ENCODE assay signal across 10 cellular contexts in genomic region chr15:31272558-31273257, GRCh38. TPM values are rescaled to one million over a fixed set of nuclear protein-coding genes. Genes with fewer than 3 reads are reported as not detected.
DNase-seq lines count a peak whose midpoint lies in the region; ATAC-seq, FAIRE-seq and TF ChIP-seq lines count a peak whose summit lies in the region.
"Had no signal": no experiment of that assay in that cellular context is flagged by ENCODE, and none has a peak within 500 bp of the region (broad histone marks: within the 10 kb centered on the region; RNA-seq: fewer than 3 reads in every experiment).

No MANE protein-coding gene starts in this region.

- RAD21 ChIA-PET in GM12878 (lab: Charles Lee; ENCODE audit: unreplicated experiment): interaction anchor here (1.9 kb wide), 1 partner anchor 10 kb away, joined by 5 read pairs; no protein-coding TSS in a partner anchor

- CTCF ChIA-PET in GM12878 (lab: Yijun Ruan, JAX): interaction anchor here (1.4 kb wide), 1 partner anchor 216 kb away, joined by 4 read pairs; no protein-coding TSS in a partner anchor

- TF ChIP-seq CTCF in GM12878 (IDR thresholded peaks at IDR 0.05 in 2 of 3, conservative IDR thresholded peaks at IDR 0.05 in 1 of 3; ENCODE audit: control insufficient read depth in 2 of 3, extremely low read depth in 1 of 3, insufficient read depth in 1 of 3, low read depth in 3 of 3, low read length in 3 of 3) (no peak), vagina (IDR thresholded peaks at IDR 0.05) (no peak)

- no peak overlapping the region for H3K4me2 ChIP-seq in GM12878 (ENCODE audit: control insufficient read depth, insufficient read depth)
- H3K4me2 ChIP-seq in Karpas-422 (ENCODE audit: low read depth, low read length, poor library complexity, severe bottlenecking): no peak overlapping the region

- no peak for ATAC-seq in Right ventricle myocardium superior (ENCODE audit: poor library complexity)
- peak; percentile 27 for ATAC-seq in GM12878
- ATAC-seq in HG03457 (IDR thresholded peaks at IDR 0.05; ENCODE audit: unreplicated experiment): no peak

- H3K9me2 ChIP-seq in Karpas-422 (replicated peaks; ENCODE audit: insufficient read depth, low read length): no peaks in the 10 kb centered on the region

- H3K4me3 ChIP-seq in GM12878 (no peak overlapping the region), mucosa of rectum (ENCODE audit: low read length in 2 of 2) (no peak overlapping the region), vagina (no peak overlapping the region), Karpas-422 (ENCODE audit: low read length) (no peak overlapping the region)

- no peak for TF ChIP-seq RAD21 in GM12878 (IDR thresholded peaks at IDR 0.05; ENCODE audit: insufficient read depth, low read depth, low read length)

- H3K4me1 ChIP-seq in GM12878 (ENCODE audit: control insufficient read depth, insufficient read depth, low read length): peaks cover 7% of the 10 kb centered on the region
- peaks cover 44 to 59% of the 10 kb centered on the region in 2 donors for H3K4me1 ChIP-seq in mucosa of rectum (ENCODE audit: control insufficient read depth in 2 of 2, insufficient read depth in 2 of 2, low read length in 2 of 2)
- peaks cover 5% of the 10 kb centered on the region for H3K4me1 ChIP-seq in vagina
- peaks cover 19% of the 10 kb centered on the region for H3K4me1 ChIP-seq in Karpas-422 (ENCODE audit: low read length)

- H3K79me2 ChIP-seq in GM12878 (ENCODE audit: control insufficient read depth, insufficient read depth, low read length) (no peaks in the 10 kb centered on the region), Karpas-422 (ENCODE audit: low read length) (no peaks in the 10 kb centered on the region)

- H4K20me1 ChIP-seq in GM12878 (ENCODE audit: control insufficient read depth, insufficient read depth) (no peaks in the 10 kb centered on the region), Karpas-422 (ENCODE audit: insufficient read depth, low read depth, low read length) (no peaks in the 10 kb centered on the region)

- TF ChIP-seq EP300 in GM12878 (IDR thresholded peaks at IDR 0.05; ENCODE audit: borderline replicate concordance in 1 of 2, control insufficient read depth in 1 of 2, low read depth in 2 of 2, low read length in 2 of 2): no peak

- no peaks in the 10 kb centered on the region for H3K36me3 ChIP-seq in GM12878 (ENCODE audit: control insufficient read depth in 2 of 2, insufficient read depth in 2 of 2, low read length in 1 of 2)
- H3K36me3 ChIP-seq in mucosa of rectum (ENCODE audit: control insufficient read depth in 2 of 2, insufficient read depth in 2 of 2, low read length in 2 of 2): no peaks in the 10 kb centered on the region
- no peaks in the 10 kb centered on the region for H3K36me3 ChIP-seq in vagina
- no peaks in the 10 kb centered on the region for H3K36me3 ChIP-seq in Karpas-422 (ENCODE audit: insufficient read depth, low read length)

- BruUV-seq in GM12878 (replicated peaks; lab: Mats Ljungman, UMichigan): no TSS peak

- H3K9me3 ChIP-seq in GM12878 (replicated peaks; ENCODE audit: control insufficient read depth, insufficient read depth, low read length): no peaks in the 10 kb centered on the region
- H3K9me3 ChIP-seq in mucosa of rectum (ENCODE audit: control insufficient read depth in 2 of 2, low read length in 2 of 2): no peaks in the 10 kb centered on the region
- no peaks in the 10 kb centered on the region for H3K9me3 ChIP-seq in vagina
- H3K9me3 ChIP-seq in Karpas-422 (ENCODE audit: low read length): no peaks in the 10 kb centered on the region

- no peak for FAIRE-seq in GM12878 (lab: Jason Lieb, UNC)

- SMC1A ChIA-PET in GM12878 (lab: Charles Lee; ENCODE audit: uncharacterized antibody, unreplicated experiment): interaction anchor here (5.0 kb wide), 1 partner anchor 51 kb away, joined by 19 read pairs; no protein-coding TSS in a partner anchor

- intact Hi-C loops in cardiac septum (cut with DNase I): no loop called here
- intact Hi-C loops in Right ventricle myocardium superior (cut with DNase I): no loop called here
- intact Hi-C loops in GM12878 (cut with micrococcal nuclease; ENCODE audit: unreplicated experiment): no loop called here
- intact Hi-C loops in vagina (cut with DNase I): no loop called here

- in situ Hi-C loops in GM12878 (cut with MboI): no loop called here

- DNase-seq in cardiac septum (ENCODE audit: low spot score): peak; percentile 63
- no peak for DNase-seq in Right ventricle myocardium superior
- no peak for DNase-seq in GM12878 (ENCODE audit: low read depth, low spot score)
- peak; percentile 82 to 84 for DNase-seq in vagina (ENCODE audit: extremely low spot score in 2 of 2)
- DNase-seq in NCI-H2227 (lab: John Stamatoyannopoulos, UW; ENCODE audit: unreplicated experiment): no peak
- no peak for DNase-seq in Karpas-422
- DNase-seq: CD4-positive, alpha-beta T cell; cortex of kidney had no signal

- TF ChIP-seq POLR2A in GM12878 (IDR thresholded peaks at IDR 0.05; ENCODE audit: low read depth, low read length) (no peak), vagina (IDR thresholded peaks at IDR 0.05) (no peak)

- POLR2A ChIA-PET in GM12878 (lab: Charles Lee): interaction anchor here (0.6 kb wide), 1 partner anchor 9 kb away, joined by 3 read pairs; no protein-coding TSS in a partner anchor

- H3K27me3 ChIP-seq in GM12878 (replicated peaks in 1 of 2; ENCODE audit: control insufficient read depth in 2 of 2, insufficient read depth in 2 of 2, low read length in 1 of 2): no peaks in the 10 kb centered on the region
- H3K27me3 ChIP-seq in mucosa of rectum (ENCODE audit: control insufficient read depth in 2 of 2, insufficient read depth in 2 of 2, low read length in 2 of 2): no peaks in the 10 kb centered on the region
- no peaks in the 10 kb centered on the region for H3K27me3 ChIP-seq in vagina
- H3K27me3 ChIP-seq in Karpas-422 (ENCODE audit: low read length): no peaks in the 10 kb centered on the region

- 57% methylated on average over 14 of the region's 14 CpGs for whole genome bisulfite sequencing in GM12878 (ENCODE audit: insufficient coverage, insufficient replicate concordance, low lambda C conversion rate, missing lambda C conversion rate)

- H3K27ac ChIP-seq in GM12878 (ENCODE audit: control insufficient read depth, insufficient read depth): no peak overlapping the region
- peak overlapping the region; percentile 90 to 91 for H3K27ac ChIP-seq in mucosa of rectum (ENCODE audit: low read depth in 2 of 2, low read length in 2 of 2)
- H3K27ac ChIP-seq in vagina: no peak overlapping the region
- no peak overlapping the region for H3K27ac ChIP-seq in Karpas-422 (ENCODE audit: low read length)

- peak overlapping the region; percentile 62 for H2AFZ ChIP-seq in GM12878 (ENCODE audit: control insufficient read depth, low read depth, low read length)
- H2AFZ ChIP-seq in Karpas-422 (ENCODE audit: low read length): no peak overlapping the region

- H3K9ac ChIP-seq in GM12878 (ENCODE audit: control insufficient read depth, insufficient read depth, low read length): peak overlapping the region; percentile 22; the same call in 1 of the 2 replicates
- peak overlapping the region; percentile 47 to 54 for H3K9ac ChIP-seq in mucosa of rectum (ENCODE audit: low read depth in 1 of 2, low read length in 2 of 2)
- H3K9ac ChIP-seq in Karpas-422 (ENCODE audit: low read length): no peak overlapping the region

TF ChIP-seq in GM12878, 131 proteins besides CTCF, POLR2A, EP300 and RAD21 (continues in another document):
- no peak for TF ChIP-seq BACH1 (IDR thresholded peaks at IDR 0.05; ENCODE audit: borderline replicate concordance)
- TF ChIP-seq CHD2 (IDR thresholded peaks at IDR 0.05; ENCODE audit: borderline replicate concordance, low read depth, low read length): no peak
- no peak for TF ChIP-seq IRF4 (IDR thresholded peaks at IDR 0.05; ENCODE audit: low read depth, low read length)
- peak in 1 of 2 experiments; percentile 26; a peak in 1 of 4 replicates for TF ChIP-seq IKZF2 (IDR thresholded peaks at IDR 0.05)
- TF ChIP-seq MEF2A (IDR thresholded peaks at IDR 0.05; ENCODE audit: insufficient read depth, low read depth, low read length): no peak
- no peak for TF ChIP-seq ZNF207 (IDR thresholded peaks at IDR 0.05; ENCODE audit: borderline replicate concordance)
- TF ChIP-seq RELA (IDR thresholded peaks at IDR 0.05; ENCODE audit: borderline replicate concordance, partially characterized antibody): no peak
- no peak for TF ChIP-seq PKNOX1 (IDR thresholded peaks at IDR 0.05)
- no peak for TF ChIP-seq GABPA (IDR thresholded peaks at IDR 0.05; ENCODE audit: low read depth)
- TF ChIP-seq ESRRA (IDR thresholded peaks at IDR 0.05; ENCODE audit: low read length): no peak
- no peak for TF ChIP-seq RBBP5 (conservative IDR thresholded peaks at IDR 0.05)
- TF ChIP-seq ZNF24 (IDR thresholded peaks at IDR 0.05): no peak
- no peak for TF ChIP-seq DPF2 (IDR thresholded peaks at IDR 0.05)

RNA-seq across cellular contexts. Expression of gene KLF13, which starts 53.9 kb away (rescaled TPM):
- 35.7 TPM for total RNA-seq in cardiac septum
- 65.7 TPM for total RNA-seq in Right ventricle myocardium superior
- 47.3 and 48.6 TPM in 2 replicates for total RNA-seq in GM12878 (2013; cell fraction: nucleolus; rRNA removed)
- 49.3 and 51.8 TPM in 2 replicates for total RNA-seq in GM12878 (2014; rRNA removed)
- total RNA-seq in GM12878 (2014; rRNA removed; fragmentation: Illumina TruSeq; extraction: Trizol): 64.7 and 65.1 TPM in 2 replicates
- total RNA-seq in GM12878 (2021): 109 and 112 TPM in 2 replicates
- 21.1 TPM for polyA plus RNA-seq in GM12878 (2011; ENCODE audit: low read depth)
- 71.9 and 72.0 TPM in 2 replicates for polyA plus RNA-seq in GM12878 (2011; rRNA removed)
- polyA plus RNA-seq in GM12878 (2011; cell fraction: cytosol; rRNA removed): 40.2 and 46.9 TPM in 2 replicates
- polyA plus RNA-seq in GM12878 (2011; cell fraction: nucleus; rRNA removed): 35.3 and 41.2 TPM in 2 replicates
- 50.2 and 70.7 TPM in 2 replicates for polyA plus RNA-seq in GM12878 (2012)
- polyA plus RNA-seq in GM12878 (2014; fragmentation: Illumina TruSeq; extraction: Trizol): 42.3 and 48.2 TPM in 2 replicates
- polyA plus RNA-seq in GM12878 (2014; fragmentation: Nextera tagmentation; extraction: Ambion mirVana): 10 to 100 TPM; 31.1 to 63.1 TPM
- 51.0 and 52.4 TPM in 2 replicates for polyA plus RNA-seq in GM12878 (2014; rRNA removed)
- polyA plus RNA-seq in GM12878 (2016; fragmentation: Nextera tagmentation; extraction: Ambion mirVana): 10 to 100 TPM; 20.3 to 24.4 TPM
- polyA minus RNA-seq in GM12878 (2011; rRNA and poly(A)+ RNA removed): 55.7 and 58.5 TPM in 2 replicates
- 23.3 and 37.1 TPM in 2 replicates for polyA minus RNA-seq in GM12878 (2011; cell fraction: cytosol; rRNA and poly(A)+ RNA removed)
- polyA minus RNA-seq in GM12878 (2011; cell fraction: nucleus; rRNA and poly(A)+ RNA removed): 10.3 and 17.7 TPM in 2 replicates
- total RNA-seq in vagina: 30.9 TPM
- total RNA-seq in Karpas-422 (2014; rRNA removed; shearing (Covaris generic); ENCODE audit: low replicate concordance): 32.9 and 38.8 TPM in 2 replicates

Comparison
In these comparisons a context has a peak if more than half of its experiments do, and no peak if none do; other contexts are left out.
1. DNase-seq: peak in cardiac septum (single experiment) and vagina (2 of 2); none in Right ventricle myocardium superior (single experiment), GM12878 (single experiment), NCI-H2227 (single experiment) and Karpas-422 (single experiment).
2. H3K27ac ChIP-seq: peak in mucosa of rectum (2 of 2); none in GM12878 (single experiment), vagina (single experiment) and Karpas-422 (single experiment).